ENCODE assay signal across 6 cellular contexts in the genomic region with DNA sequence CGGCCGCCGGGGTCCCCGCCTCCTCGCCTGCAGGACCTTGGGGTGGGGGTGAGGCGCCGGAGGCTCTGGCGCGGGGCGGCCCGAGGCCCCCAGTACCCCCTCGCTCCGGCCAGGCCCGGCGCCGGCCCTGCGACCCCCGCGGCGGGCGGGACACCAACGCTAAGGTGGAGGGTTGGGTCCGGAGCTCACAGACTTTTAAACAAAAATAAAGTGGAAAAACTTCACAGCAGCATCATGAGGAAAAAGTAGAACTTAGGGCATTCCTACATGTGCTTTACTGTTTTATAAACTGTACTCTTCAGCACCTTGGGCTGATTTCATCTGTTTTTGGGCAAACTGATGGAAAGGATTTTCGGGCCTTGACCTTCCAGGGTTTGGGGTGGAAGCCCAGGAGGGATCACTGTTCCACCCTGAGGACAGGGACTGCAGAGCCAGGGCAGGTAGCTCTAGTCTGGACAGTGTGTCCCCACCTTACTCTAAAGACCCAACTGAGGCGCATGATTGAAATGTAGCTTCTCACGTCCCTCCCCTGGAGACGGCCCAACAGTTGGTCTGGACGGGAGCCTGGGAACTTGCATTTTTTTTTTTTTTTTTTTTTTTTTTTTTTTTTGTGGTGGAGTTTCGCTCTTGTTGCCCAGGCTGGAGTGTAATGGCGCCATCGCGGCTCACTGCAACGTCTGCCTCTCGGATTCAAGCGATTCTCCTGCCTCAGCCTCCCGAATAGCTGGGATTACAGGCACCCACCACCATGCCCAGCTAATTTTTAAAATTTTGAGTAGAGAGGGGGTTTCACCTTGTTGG. TPM values are rescaled to one million over a fixed set of nuclear protein-coding genes. Genes with fewer than 3 reads are reported as not detected.
A peak's percentile ranks its signal among the peaks of the same experiment; 100 is the strongest.
DNase-seq lines count a peak whose midpoint lies in the region; TF ChIP-seq lines count a peak whose summit lies in the region.

No MANE protein-coding gene starts in this region.

- no peak for TF ChIP-seq EP300 in transverse colon (IDR thresholded peaks at IDR 0.05; ENCODE audit: low read depth)

- intact Hi-C loops in transverse colon (cut with DNase I; ENCODE audit: low total_unique reads): loop anchor here (10.0 kb wide), 1 partner anchor 87 kb away; no protein-coding TSS in a partner anchor

- in situ Hi-C loops in SK-MEL-5 (cut with HindIII; ENCODE audit: low pct_unique_long_range_greater_than_20kb, low sequenced_read_pairs) (no loop called here), transverse colon (cut with MboI; ENCODE audit: low pct_ligation_motif_present in 1 of 4, low pct_unique_long_range_greater_than_20kb in 1 of 4, low sequenced_read_pairs in 3 of 4) (loop anchor here in 1 of 4 donors (10.0 kb wide), 2 partner anchors 77 to 243 kb away; no protein-coding TSS in a partner anchor)

- peak overlapping the region; percentile 71 to 86 for H3K27ac ChIP-seq in right atrium auricular region
- H3K27ac ChIP-seq in transverse colon: peak overlapping the region; percentile 87 to 94 (median 89)

- H3K9me3 ChIP-seq in right atrium auricular region (no peaks in the 10 kb centered on the region), transverse colon (no peaks in the 10 kb centered on the region)

- H3K27me3 ChIP-seq in right atrium auricular region (no peaks in the 10 kb centered on the region), transverse colon (no peaks in the 10 kb centered on the region)

- H3K4me3 ChIP-seq in right atrium auricular region: peak overlapping the region; percentile 69 to 82
- H3K4me3 ChIP-seq in transverse colon: peak overlapping the region; percentile 34 to 96 (median 86)

- TF ChIP-seq CTCF in right atrium auricular region (IDR thresholded peaks at IDR 0.05) (no peak), transverse colon (IDR thresholded peaks at IDR 0.05) (no peak)

- no peak for TF ChIP-seq POLR2A in transverse colon (IDR thresholded peaks at IDR 0.05)

- peaks cover 0 to 41% of the 10 kb centered on the region in 2 donors for H3K4me1 ChIP-seq in right atrium auricular region
- peaks cover 7 to 31% (median 20%) of the 10 kb centered on the region in 4 donors for H3K4me1 ChIP-seq in transverse colon

- WGBS in transverse colon (ENCODE audit: low coverage in 1 of 2), 2 donors: 17% methylated on average over 36 of the region's 36 CpGs; no CpG with 5 or more reads in 1 of the 2 donors

- DNase-seq in SIG-M5 treated with dmso at 0.1 percent for 504 hours (lab: John Stamatoyannopoulos, UW; ENCODE audit: unreplicated experiment): peak; percentile 51
- DNase-seq in SIG-M5 (lab: John Stamatoyannopoulos, UW): no peak
- peak; percentile 34 for DNase-seq in SK-MEL-5 (ENCODE audit: low read depth, low spot score)
- no peak for DNase-seq in right atrium auricular region (ENCODE audit: low spot score)
- no peak for DNase-seq in transverse colon
- DNase-seq in activated effector memory CD4-positive, alpha-beta T cell treated with anti-CD3 and anti-CD28 coated beads, Interleukin-2, amount 50 U/mL, for 16 hours: no peak

- H3K36me3 ChIP-seq in right atrium auricular region (peaks cover 6% of the 10 kb centered on the region), transverse colon (peaks cover 0 to 8% (median 0%) of the 10 kb centered on the region in 4 donors)

RNA-seq across cellular contexts. Expression of a gene that starts 0.7 kb away (rescaled TPM):
- 76.2 and 86.5 TPM in 2 replicates for total RNA-seq in SK-MEL-5 (2014; rRNA removed; shearing (Covaris generic))
- polyA plus RNA-seq in SK-MEL-5 (2015; cell fraction: cytosol; rRNA removed): 130 and 155 TPM in 2 replicates
- polyA plus RNA-seq in SK-MEL-5 (2015; cell fraction: nucleus; rRNA removed): 177 and 220 TPM in 2 replicates
- total RNA-seq in right atrium auricular region (10 to 100 TPM; 24.5 to 27.5 TPM), transverse colon (10 to 100 TPM; 43.7 to 68.1 (median 55.1) TPM)

RNA-seq across cellular contexts. Expression of a gene that starts 25.3 kb away (rescaled TPM):
- total RNA-seq in SK-MEL-5 (2014; rRNA removed; shearing (Covaris generic)): 187 and 200 TPM in 2 replicates
- polyA plus RNA-seq in SK-MEL-5 (2015; cell fraction: cytosol; rRNA removed): 575 and 577 TPM in 2 replicates
- 51.5 and 55.3 TPM in 2 replicates for polyA plus RNA-seq in SK-MEL-5 (2015; cell fraction: nucleus; rRNA removed)
- total RNA-seq in right atrium auricular region (100 to 1,000 TPM; 117 to 152 TPM), transverse colon (100 to 1,000 TPM in 3 of 4 donors, 10 to 100 TPM in 1; 61.9 to 246 (median 226) TPM)

RNA-seq across cellular contexts. Expression of a gene that starts 37.5 kb away (rescaled TPM):
- total RNA-seq in SK-MEL-5 (2014; rRNA removed; shearing (Covaris generic)): not detected in 2 replicates
- polyA plus RNA-seq in SK-MEL-5 (2015; cell fraction: cytosol; rRNA removed): not detected in 2 replicates
- not detected in 2 replicates for polyA plus RNA-seq in SK-MEL-5 (2015; cell fraction: nucleus; rRNA removed)
- total RNA-seq in right atrium auricular region: under 1 TPM; 0.19 to 0.35 TPM
- not detected for total RNA-seq in transverse colon

RNA-seq across cellular contexts. Expression of a gene that starts 50.4 kb away (rescaled TPM):
- 96.6 and 107 TPM in 2 replicates for total RNA-seq in SK-MEL-5 (2014; rRNA removed; shearing (Covaris generic))
- 40.4 and 52.9 TPM in 2 replicates for polyA plus RNA-seq in SK-MEL-5 (2015; cell fraction: cytosol; rRNA removed)
- 41.8 and 51.7 TPM in 2 replicates for polyA plus RNA-seq in SK-MEL-5 (2015; cell fraction: nucleus; rRNA removed)
- total RNA-seq in right atrium auricular region: 10 to 100 TPM; 41.3 to 42.0 TPM
- 10 to 100 TPM in 3 of 4 donors, 1 to 10 TPM in 1; 7.2 to 33.0 (median 25.8) TPM for total RNA-seq in transverse colon

Comparison
In these comparisons a context has a peak if more than half of its experiments do, and no peak if none do; other contexts are left out.
1. DNase-seq: peak in SIG-M5 treated with dmso at 0.1 percent for 504 hours (single experiment) and SK-MEL-5 (single experiment); none in SIG-M5 (single experiment), right atrium auricular region (single experiment), transverse colon (single experiment) and activated effector memory CD4-positive, alpha-beta T cell treated with anti-CD3 and anti-CD28 coated beads, Interleukin-2, amount 50 U/mL, for 16 hours (single experiment).